Comparison of ENCODE assay signal across 8 cellular contexts in the genomic region with DNA sequence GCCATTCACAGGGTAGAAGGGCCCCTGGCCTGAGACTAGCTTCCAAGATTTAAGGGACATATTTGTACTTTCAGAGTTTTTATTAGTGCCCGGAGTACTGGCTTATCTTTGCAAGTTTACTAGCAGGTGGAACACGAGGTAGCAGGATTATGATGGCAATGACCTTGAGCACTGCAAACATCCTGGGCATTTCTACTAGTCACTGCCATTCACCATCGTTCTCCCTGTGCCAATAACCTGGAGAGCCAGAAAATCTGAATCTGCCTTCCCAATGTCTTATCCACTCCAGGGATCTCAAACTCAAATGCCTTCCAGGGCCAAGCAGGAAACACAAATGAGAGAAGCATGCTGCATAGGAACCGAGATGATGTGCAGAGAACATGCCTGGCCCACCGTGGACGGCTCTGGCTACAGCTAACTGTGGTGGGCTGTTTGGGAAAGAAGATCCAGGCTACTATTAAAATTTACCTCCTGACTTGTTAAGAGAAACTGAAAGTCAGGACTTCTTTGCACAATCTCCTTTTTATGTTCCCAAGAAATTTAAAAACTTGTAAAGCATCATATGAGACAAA. TPM values are rescaled to one million over a fixed set of nuclear protein-coding genes. Genes with fewer than 3 reads are reported as not detected.
DNase-seq lines count a peak whose midpoint lies in the region; ATAC-seq and TF ChIP-seq lines count a peak whose summit lies in the region.
"Had no signal": no experiment of that assay in that cellular context is flagged by ENCODE, and none has a peak within 500 bp of the region (broad histone marks: within the 10 kb centered on the region; RNA-seq: fewer than 3 reads in every experiment).

No MANE protein-coding gene starts in this region.

- H3K27me3 Mint-ChIP-seq in activated T-helper 1 cell treated with anti-CD3 and anti-CD28 coated beads, Interleukin-12 subunit alpha, Interleukin-12 subunit beta, Interleukin-2, Interleukin-4 antibody, amounts not matched to agents 30 ng/mL and 10 ng/mL and 1 ng/mL, durations not matched to agents 14 hours and 24 hours and 36 hours (ENCODE audit: insufficient read depth), result no peaks in the 10 kb centered on the region
- no peaks in the 10 kb centered on the region for H3K27me3 Mint-ChIP-seq in stimulated activated memory B cell treated with anti-CD40 and anti-IgM and Interleukin-4, amounts not matched to agents 10 μg/mL and 1 μg/mL and 100 μg/mL, for 72 hours

- H3K9me3 ChIP-seq in KOPT-K1 (ENCODE audit: insufficient read depth, low read length, poor library complexity, severe bottlenecking) (no peaks in the 10 kb centered on the region), lung (ENCODE audit: control insufficient read depth in 2 of 2, insufficient read depth in 1 of 2, low read length in 1 of 2) (no peaks in the 10 kb centered on the region)

- no peak for DNase-seq in activated T-helper 1 cell treated with anti-CD3 and anti-CD28 coated beads, Interleukin-12 subunit alpha, Interleukin-12 subunit beta, Interleukin-2, Interleukin-4 antibody, amounts not matched to agents 30 ng/mL and 10 ng/mL and 1 ng/mL, durations not matched to agents 14 hours and 24 hours and 36 hours (ENCODE audit: low spot score)
- no peak for DNase-seq in lung (ENCODE audit: low spot score)
- no peak for DNase-seq in GM10266 (ENCODE audit: extremely low spot score)
- DNase-seq in SHP77 treated with DMSO at 0.1 percent for 48 hours (lab: John Stamatoyannopoulos, UW), result no peak

- H3K4me3 Mint-ChIP-seq in activated T-helper 1 cell treated with anti-CD3 and anti-CD28 coated beads, Interleukin-12 subunit alpha, Interleukin-12 subunit beta, Interleukin-2, Interleukin-4 antibody, amounts not matched to agents 30 ng/mL and 10 ng/mL and 1 ng/mL, durations not matched to agents 14 hours and 24 hours and 36 hours, result no peak overlapping the region
- no peak overlapping the region for H3K4me3 Mint-ChIP-seq in stimulated activated memory B cell treated with anti-CD40 and anti-IgM and Interleukin-4, amounts not matched to agents 10 μg/mL and 1 μg/mL and 100 μg/mL, for 72 hours

- 66 to 86% methylated on average over 6 of the region's 6 CpGs for WGBS in lung, 2 donors

- H3K4me1 Mint-ChIP-seq in activated T-helper 1 cell treated with anti-CD3 and anti-CD28 coated beads, Interleukin-12 subunit alpha, Interleukin-12 subunit beta, Interleukin-2, Interleukin-4 antibody, amounts not matched to agents 30 ng/mL and 10 ng/mL and 1 ng/mL, durations not matched to agents 14 hours and 24 hours and 36 hours (ENCODE audit: low read depth), result peaks cover 71% of the 10 kb centered on the region
- peaks cover 87% of the 10 kb centered on the region for H3K4me1 Mint-ChIP-seq in stimulated activated memory B cell treated with anti-CD40 and anti-IgM and Interleukin-4, amounts not matched to agents 10 μg/mL and 1 μg/mL and 100 μg/mL, for 72 hours

- H3K27me3 ChIP-seq in lung (ENCODE audit: control insufficient read depth, insufficient read depth), result no peaks in the 10 kb centered on the region

- H3K4me1 ChIP-seq in lung (ENCODE audit: control insufficient read depth in 2 of 2, insufficient read depth in 2 of 2, low read length in 2 of 2), result peaks cover 38 to 60% of the 10 kb centered on the region in 2 donors

- no peak for ATAC-seq in lung (ENCODE audit: insufficient read depth, low FRiP score)
- no peak for ATAC-seq in stimulated activated memory B cell treated with anti-CD40 and anti-IgM and Interleukin-4, amounts not matched to agents 10 μg/mL and 1 μg/mL and 100 μg/mL, for 72 hours
- no peak for ATAC-seq in GM21576 (IDR thresholded peaks at IDR 0.05; ENCODE audit: unreplicated experiment)

- H3K9me3 Mint-ChIP-seq in activated T-helper 1 cell treated with anti-CD3 and anti-CD28 coated beads, Interleukin-12 subunit alpha, Interleukin-12 subunit beta, Interleukin-2, Interleukin-4 antibody, amounts not matched to agents 30 ng/mL and 10 ng/mL and 1 ng/mL, durations not matched to agents 14 hours and 24 hours and 36 hours, result no peaks in the 10 kb centered on the region
- no peaks in the 10 kb centered on the region for H3K9me3 Mint-ChIP-seq in stimulated activated memory B cell treated with anti-CD40 and anti-IgM and Interleukin-4, amounts not matched to agents 10 μg/mL and 1 μg/mL and 100 μg/mL, for 72 hours

- H3K4me3 ChIP-seq in lung, result no peak overlapping the region

- intact Hi-C loops in activated T-helper 1 cell treated with anti-CD3 and anti-CD28 coated beads, Interleukin-12 subunit alpha, Interleukin-12 subunit beta, Interleukin-2, Interleukin-4 antibody, amounts not matched to agents 30 ng/mL and 10 ng/mL and 1 ng/mL, durations not matched to agents 14 hours and 24 hours and 36 hours (cut with micrococcal nuclease), result loop anchor here (10.0 kb wide), 1 partner anchor 1573 kb away; a partner anchor contains a TSS

- peak overlapping the region; percentile 36 for H3K27ac ChIP-seq in KOPT-K1 (ENCODE audit: low read depth, low read length, poor library complexity, severe bottlenecking)
- H3K27ac ChIP-seq in lung (ENCODE audit: low read depth in 1 of 2, low read length in 1 of 2), result peak overlapping the region; percentile 37 to 87
- H3K27ac ChIP-seq: epithelial cell of prostate had no signal

- peak overlapping the region; percentile 89 for H3K27ac Mint-ChIP-seq in activated T-helper 1 cell treated with anti-CD3 and anti-CD28 coated beads, Interleukin-12 subunit alpha, Interleukin-12 subunit beta, Interleukin-2, Interleukin-4 antibody, amounts not matched to agents 30 ng/mL and 10 ng/mL and 1 ng/mL, durations not matched to agents 14 hours and 24 hours and 36 hours
- peak overlapping the region; percentile 91 for H3K27ac Mint-ChIP-seq in stimulated activated memory B cell treated with anti-CD40 and anti-IgM and Interleukin-4, amounts not matched to agents 10 μg/mL and 1 μg/mL and 100 μg/mL, for 72 hours

- no peak for TF ChIP-seq CTCF in lung (IDR thresholded peaks at IDR 0.05; ENCODE audit: control extremely low read depth, extremely low read depth)
- no peak for TF ChIP-seq CTCF in GM10266 (IDR thresholded peaks at IDR 0.05; ENCODE audit: control insufficient read depth, insufficient read depth, low read depth, missing control alignments)

- H3K36me3 Mint-ChIP-seq in activated T-helper 1 cell treated with anti-CD3 and anti-CD28 coated beads, Interleukin-12 subunit alpha, Interleukin-12 subunit beta, Interleukin-2, Interleukin-4 antibody, amounts not matched to agents 30 ng/mL and 10 ng/mL and 1 ng/mL, durations not matched to agents 14 hours and 24 hours and 36 hours (ENCODE audit: low read depth), result peaks cover 28% of the 10 kb centered on the region
- H3K36me3 Mint-ChIP-seq in stimulated activated memory B cell treated with anti-CD40 and anti-IgM and Interleukin-4, amounts not matched to agents 10 μg/mL and 1 μg/mL and 100 μg/mL, for 72 hours, result peaks cover 5% of the 10 kb centered on the region

- peaks cover 18% of the 10 kb centered on the region; the same call in 1 of the 2 replicates for H3K36me3 ChIP-seq in KOPT-K1 (ENCODE audit: insufficient read depth, low read length)
- no peaks in the 10 kb centered on the region for H3K36me3 ChIP-seq in lung (ENCODE audit: control insufficient read depth in 2 of 2, insufficient read depth in 2 of 2, low read length in 2 of 2)

RNA-seq across cellular contexts. Expression of a gene that starts 16.7 kb away (rescaled TPM):
- 31.8 and 32.7 TPM in 2 replicates for total RNA-seq in activated T-helper 1 cell treated with anti-CD3 and anti-CD28 coated beads, Interleukin-12 subunit alpha, Interleukin-12 subunit beta, Interleukin-2, Interleukin-4 antibody, amounts not matched to agents 30 ng/mL and 10 ng/mL and 1 ng/mL, durations not matched to agents 14 hours and 24 hours and 36 hours
- total RNA-seq in lung, result 10 to 100 TPM; 21.0 to 45.4 TPM
- 10 to 100 TPM; 14.6 to 15.3 TPM for polyA plus RNA-seq in lung
